Comparison of ENCODE assay signal across 8 cellular contexts in the genomic region with DNA sequence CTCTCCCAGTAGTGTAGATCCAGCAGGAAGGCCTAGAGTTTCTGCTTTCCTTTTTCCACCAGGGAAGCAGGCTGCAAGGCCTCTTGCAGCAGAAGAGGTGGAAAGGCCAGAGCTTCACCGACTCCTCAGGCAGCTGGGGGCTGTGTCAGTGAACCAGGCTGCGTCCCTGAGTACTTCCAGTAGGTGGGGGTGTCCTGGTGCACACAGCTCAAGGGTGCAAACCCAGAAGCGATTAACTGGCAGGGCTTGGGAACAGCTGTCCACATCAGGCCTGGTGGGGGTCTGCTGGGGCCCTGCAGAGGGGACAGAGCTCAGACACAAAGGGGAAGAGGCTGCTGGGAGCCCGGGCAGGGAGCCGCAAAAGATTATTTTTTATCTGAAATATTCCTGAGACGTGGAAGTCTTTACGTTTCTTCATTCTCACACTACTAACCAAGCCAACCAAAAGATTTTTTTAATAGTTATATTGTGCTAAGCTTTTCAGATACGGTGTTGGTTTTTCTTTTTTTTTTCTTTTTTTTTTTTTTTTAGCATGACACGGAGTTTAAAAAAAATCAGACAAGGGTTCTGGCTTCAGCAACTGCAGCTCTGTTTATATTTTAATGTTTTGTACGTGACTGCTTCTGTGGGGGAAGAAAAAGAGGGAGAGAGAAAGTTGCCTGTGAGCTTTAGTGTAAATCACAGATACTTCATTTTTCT. TPM values are rescaled to one million over a fixed set of nuclear protein-coding genes. Genes with fewer than 3 reads are reported as not detected.
DNase-seq lines count a peak whose midpoint lies in the region; FAIRE-seq and TF ChIP-seq lines count a peak whose summit lies in the region.

No MANE protein-coding gene starts in this region.

- DNase-seq in Ammon's horn (ENCODE audit: low spot score) = peak; percentile 30
- DNase-seq in LNCaP clone FGC (ENCODE audit: low read depth) = no peak
- no peak for DNase-seq in bronchial epithelial cell (ENCODE audit: low read depth)
- peak; percentile 90 for DNase-seq in left kidney (ENCODE audit: low read depth, low spot score)
- peak; percentile 42 for DNase-seq in urothelium cell line (ENCODE audit: low spot score)
- no peak for DNase-seq in cortex of kidney (lab: John Stamatoyannopoulos, UW)
- no peak for DNase-seq in G401 (ENCODE audit: low spot score)
- DNase-seq in SW480 (ENCODE audit: low spot score) = no peak

- H3K4me3 ChIP-seq in LNCaP clone FGC (ENCODE audit: low read depth, low read length) = no peak overlapping the region
- H3K4me3 ChIP-seq in bronchial epithelial cell (ENCODE audit: low read depth, low read length) = no peak overlapping the region

- H3K36me3 ChIP-seq in bronchial epithelial cell (ENCODE audit: control insufficient read depth, insufficient read depth, low read length) = no peaks in the 10 kb centered on the region

- in situ Hi-C loops in G401 (cut with HindIII; ENCODE audit: low sequenced_read_pairs) = no loop called here

- H3K27me3 ChIP-seq in bronchial epithelial cell (ENCODE audit: control insufficient read depth, insufficient read depth, low read length) = no peaks in the 10 kb centered on the region

- 0 out of 2 replicates have a peak, but pooled peaks have one; percentile 24 for TF ChIP-seq CTCF in LNCaP clone FGC (IDR thresholded peaks at IDR 0.05; ENCODE audit: control insufficient read depth, extremely low read depth, insufficient read depth)
- TF ChIP-seq CTCF in bronchial epithelial cell (IDR thresholded peaks at IDR 0.05; ENCODE audit: insufficient read depth, low read length, severe bottlenecking) = peak; percentile 65

- FAIRE-seq in bronchial epithelial cell (lab: Jason Lieb, UNC) (no peak), urothelium cell line (lab: Jason Lieb, UNC) (no peak)

RNA-seq across cellular contexts. Expression of a gene that starts 11.0 kb away (rescaled TPM):
- 1.6 and 2.0 TPM in 2 replicates for total RNA-seq in bronchial epithelial cell
- total RNA-seq in G401 (2014; rRNA removed; shearing (Covaris generic)) = not detected in 2 replicates

Comparison
In these comparisons a context has a peak if more than half of its experiments do, and no peak if none do; other contexts are left out.
1. DNase-seq: peak in Ammon's horn (single experiment), left kidney (single experiment) and urothelium cell line (single experiment); none in LNCaP clone FGC (single experiment), bronchial epithelial cell (single experiment), cortex of kidney (single experiment), G401 (single experiment) and SW480 (single experiment).